Comparison of ENCODE assay signal across 24 cellular contexts in genomic region chr4:142383800-142384470, GRCh38.
DNase-seq lines count a peak whose midpoint lies in the region; ATAC-seq and TF ChIP-seq lines count a peak whose summit lies in the region.
"Had no signal": no experiment of that assay in that cellular context is flagged by ENCODE, and none has a peak within 500 bp of the region (broad histone marks: within the 10 kb centered on the region; RNA-seq: fewer than 3 reads in every experiment).

No MANE protein-coding gene starts in this region.

- H3K9me3 Mint-ChIP-seq in T-helper 2 cell treated with Interferon-gamma antibody and Interleukin-4, amounts not matched to agents 5 μg/mL and 100 μg/mL, for 36 hours = no peaks in the 10 kb centered on the region
- H3K9me3 Mint-ChIP-seq in activated CD4-positive, alpha-beta memory T cell treated with anti-CD3 and anti-CD28 coated beads, Interleukin-2, amount 10 ng/mL, durations not matched to agents 7 days and 5 days = peaks cover 7% of the 10 kb centered on the region
- H3K9me3 Mint-ChIP-seq in WTC11 = no peaks in the 10 kb centered on the region
- H3K9me3 Mint-ChIP-seq: dendritic cell treated with granulocyte-macrophage colony-stimulating factor and Interleukin-4, amounts not matched to agents 40 ng/mL and 50 ng/mL, for 4 days; nephron progenitor cell had no signal

- CTCF ChIA-PET in activated CD4-positive, alpha-beta memory T cell treated with anti-CD3 and anti-CD28 coated beads, Interleukin-2, amount 10 ng/mL, durations not matched to agents 7 days and 5 days (lab: Charles Lee) = interaction anchor here (1.4 to 1.9 kb wide), 2 partner anchors 10 to 29 kb away, joined by 4 to 7 read pairs; no protein-coding TSS in a partner anchor
- CTCF ChIA-PET in WTC11 (lab: Charles Lee) = no interaction called here

- no peak for TF ChIP-seq CTCF in WTC11 (IDR thresholded peaks at IDR 0.05)

- H3K36me3 Mint-ChIP-seq in T-helper 2 cell treated with Interferon-gamma antibody and Interleukin-4, amounts not matched to agents 5 μg/mL and 100 μg/mL, for 36 hours (ENCODE audit: low read depth) = peaks cover 55% of the 10 kb centered on the region
- peaks cover 47% of the 10 kb centered on the region for H3K36me3 Mint-ChIP-seq in activated CD4-positive, alpha-beta memory T cell treated with anti-CD3 and anti-CD28 coated beads, Interleukin-2, amount 10 ng/mL, durations not matched to agents 7 days and 5 days (ENCODE audit: low read depth)
- H3K36me3 Mint-ChIP-seq in WTC11 = no peaks in the 10 kb centered on the region

- H3K4me1 Mint-ChIP-seq in T-helper 2 cell treated with Interferon-gamma antibody and Interleukin-4, amounts not matched to agents 5 μg/mL and 100 μg/mL, for 36 hours (ENCODE audit: low read depth) = peaks cover 49% of the 10 kb centered on the region
- peaks cover 64% of the 10 kb centered on the region for H3K4me1 Mint-ChIP-seq in activated CD4-positive, alpha-beta memory T cell treated with anti-CD3 and anti-CD28 coated beads, Interleukin-2, amount 10 ng/mL, durations not matched to agents 7 days and 5 days
- H3K4me1 Mint-ChIP-seq in WTC11 = peaks cover 6% of the 10 kb centered on the region; the same call in 1 of the 2 replicates

- H3K27me3 Mint-ChIP-seq in T-helper 2 cell treated with Interferon-gamma antibody and Interleukin-4, amounts not matched to agents 5 μg/mL and 100 μg/mL, for 36 hours (ENCODE audit: low read depth) = no peaks in the 10 kb centered on the region
- no peaks in the 10 kb centered on the region for H3K27me3 Mint-ChIP-seq in activated CD4-positive, alpha-beta memory T cell treated with anti-CD3 and anti-CD28 coated beads, Interleukin-2, amount 10 ng/mL, durations not matched to agents 7 days and 5 days
- H3K27me3 Mint-ChIP-seq in WTC11 (ENCODE audit: low read depth) = no peaks in the 10 kb centered on the region
- H3K27me3 Mint-ChIP-seq: dendritic cell treated with granulocyte-macrophage colony-stimulating factor and Interleukin-4, amounts not matched to agents 40 ng/mL and 50 ng/mL, for 4 days had no signal

- peak overlapping the region; percentile 62 for H3K27ac Mint-ChIP-seq in T-helper 2 cell treated with Interferon-gamma antibody and Interleukin-4, amounts not matched to agents 5 μg/mL and 100 μg/mL, for 36 hours
- H3K27ac Mint-ChIP-seq in activated CD4-positive, alpha-beta memory T cell treated with anti-CD3 and anti-CD28 coated beads, Interleukin-2, amount 10 ng/mL, durations not matched to agents 7 days and 5 days = peak overlapping the region; percentile 6
- no peak overlapping the region for H3K27ac Mint-ChIP-seq in WTC11
- H3K27ac Mint-ChIP-seq: dendritic cell treated with granulocyte-macrophage colony-stimulating factor and Interleukin-4, amounts not matched to agents 40 ng/mL and 50 ng/mL, for 4 days; mesothelial cell of epicardium; nephron progenitor cell; T-helper 1 cell treated with Interleukin-12 subunit alpha and Interleukin-12 subunit beta and Interleukin-4 antibody, amounts not matched to agents 30 μg/mL and 1 μg/mL, for 36 hours had no signal

- no peak for DNase-seq in T-helper 2 cell treated with Interferon-gamma antibody and Interleukin-4, amounts not matched to agents 5 μg/mL and 100 μg/mL, for 36 hours (ENCODE audit: low spot score)
- no peak for DNase-seq in T-helper 2 cell
- DNase-seq in EH (ENCODE audit: low read depth) = peak; percentile 8
- DNase-seq in activated CD4-positive, alpha-beta memory T cell treated with anti-CD3 and anti-CD28 coated beads, Interleukin-2, amount 10 ng/mL, durations not matched to agents 7 days and 5 days = no peak
- peak; percentile 42 for DNase-seq in kidney tubule cell (ENCODE audit: low spot score)
- DNase-seq in globus pallidus (ENCODE audit: low spot score) = no peak
- no peak for DNase-seq in WTC11 (ENCODE audit: low spot score)
- no peak for DNase-seq in CD1c-positive myeloid dendritic cell (ENCODE audit: extremely low spot score)
- DNase-seq: activated CD4-positive, alpha-beta T cell treated with anti-CD3 and anti-CD28 coated beads, Interleukin-2, amount 50 U/mL, for 4 hours; activated T-cell treated with anti-CD3 and anti-CD28 coated beads, Interleukin-2, amount 50 U/mL, for 1 hour; EL; heart left ventricle; left lung; MG63; NCI-H1436 treated with DMSO at 0.1 percent for 48 hours; NCI-H510A treated with DMSO at 0.1 percent for 48 hours; nephron progenitor cell; stimulated activated CD8-positive, alpha-beta memory T cell treated with anti-CD3 and anti-CD28 coated beads, Interleukin-4, amount 100 ng/mL, for 48 hours; upper lobe of left lung had no signal

- POLR2A ChIA-PET in activated CD4-positive, alpha-beta memory T cell treated with anti-CD3 and anti-CD28 coated beads, Interleukin-2, amount 10 ng/mL, durations not matched to agents 7 days and 5 days (lab: Charles Lee) = interaction anchor here (0.8 to 1.7 kb wide), 5 partner anchors 9 to 183 kb away, joined by 3 to 8 read pairs (median 6); no protein-coding TSS in a partner anchor
- POLR2A ChIA-PET in WTC11 (lab: Charles Lee) = no interaction called here

- H3K4me3 Mint-ChIP-seq in T-helper 2 cell treated with Interferon-gamma antibody and Interleukin-4, amounts not matched to agents 5 μg/mL and 100 μg/mL, for 36 hours = no peak overlapping the region
- H3K4me3 Mint-ChIP-seq in activated CD4-positive, alpha-beta memory T cell treated with anti-CD3 and anti-CD28 coated beads, Interleukin-2, amount 10 ng/mL, durations not matched to agents 7 days and 5 days = no peak overlapping the region
- H3K4me3 Mint-ChIP-seq in WTC11 = no peak overlapping the region
- H3K4me3 Mint-ChIP-seq: dendritic cell treated with granulocyte-macrophage colony-stimulating factor and Interleukin-4, amounts not matched to agents 40 ng/mL and 50 ng/mL, for 4 days; mesothelial cell of epicardium; nephron progenitor cell; T-helper 1 cell treated with Interleukin-12 subunit alpha and Interleukin-12 subunit beta and Interleukin-4 antibody, amounts not matched to agents 30 μg/mL and 1 μg/mL, for 36 hours had no signal

- no peak for ATAC-seq in WTC11
- ATAC-seq: HepG2, left lung, sciatic nerve had no signal

TF ChIP-seq in WTC11, 78 proteins besides CTCF, POLR2A, EP300 and RAD21 (continues in another document):
- TF ChIP-seq ZNF138 (CRISPR knock-in tag; conservative IDR thresholded peaks at IDR 0.05) (no peak), ATF3 (CRISPR knock-in tag; conservative IDR thresholded peaks at IDR 0.05) (no peak), ZSCAN18 (CRISPR knock-in tag; IDR thresholded peaks at IDR 0.05) (no peak), ZMAT4 (CRISPR knock-in tag; IDR thresholded peaks at IDR 0.05) (no peak), PREB (CRISPR knock-in tag; IDR thresholded peaks at IDR 0.05; ENCODE audit: borderline replicate concordance) (no peak), MAX (CRISPR knock-in tag; IDR thresholded peaks at IDR 0.05) (no peak), FOXJ3 (CRISPR knock-in tag; IDR thresholded peaks at IDR 0.05; ENCODE audit: borderline replicate concordance) (no peak)

Comparison
In these comparisons a context has a peak if more than half of its experiments do, and no peak if none do; other contexts are left out.
1. DNase-seq: peak in EH (single experiment) and kidney tubule cell (single experiment); none in T-helper 2 cell treated with Interferon-gamma antibody and Interleukin-4, amounts not matched to agents 5 μg/mL and 100 μg/mL, for 36 hours (single experiment), T-helper 2 cell (0 of 5), activated CD4-positive, alpha-beta memory T cell treated with anti-CD3 and anti-CD28 coated beads, Interleukin-2, amount 10 ng/mL, durations not matched to agents 7 days and 5 days (single experiment), globus pallidus (single experiment), WTC11 (single experiment) and CD1c-positive myeloid dendritic cell (single experiment).